ENCODE assay signal across 22 cellular contexts in genomic region chr14:104184506-104184905, GRCh38. TPM values are rescaled to one million over a fixed set of nuclear protein-coding genes. Genes with fewer than 3 reads are reported as not detected.
A peak's percentile ranks its signal among the peaks of the same experiment; 100 is the strongest.
DNase-seq lines count a peak whose midpoint lies in the region; ATAC-seq and TF ChIP-seq lines count a peak whose summit lies in the region.
"Had no signal": no experiment of that assay in that cellular context is flagged by ENCODE, and none has a peak within 500 bp of the region (broad histone marks: within the 10 kb centered on the region; RNA-seq: fewer than 3 reads in every experiment).

No MANE protein-coding gene starts in this region.

- H3K4me1 ChIP-seq in neural progenitor cell, result peaks cover 11% of the 10 kb centered on the region
- H3K4me1 ChIP-seq: parathyroid adenoma, testis had no signal

- H3K4me1 Mint-ChIP-seq in neural progenitor cell, result peaks cover 5% of the 10 kb centered on the region
- H3K4me1 Mint-ChIP-seq: CD4-positive, alpha-beta memory T cell; stimulated activated effector memory CD8-positive, alpha-beta T cell treated with anti-CD3 and anti-CD28 coated beads, Interleukin-12 subunit alpha, Interleukin-12 subunit beta, amount 100 ng/mL, for 72 hours had no signal

- H3K4me2 ChIP-seq in neural progenitor cell, result no peak overlapping the region

- no peak overlapping the region for H3K4me3 Mint-ChIP-seq in neural progenitor cell
- H3K4me3 Mint-ChIP-seq: CD4-positive, alpha-beta memory T cell; natural killer cell treated with Interleukin-12 subunit alpha and Interleukin-12 subunit beta and Interleukin-15 and Interleukin-18, amount 100 ng/mL, for 72 hours; stimulated activated effector memory CD8-positive, alpha-beta T cell treated with anti-CD3 and anti-CD28 coated beads, Interleukin-12 subunit alpha, Interleukin-12 subunit beta, amount 100 ng/mL, for 72 hours had no signal

- no peaks in the 10 kb centered on the region for H3K9me3 Mint-ChIP-seq in neural progenitor cell
- H3K9me3 Mint-ChIP-seq: CD4-positive, alpha-beta memory T cell; natural killer cell treated with Interleukin-12 subunit alpha and Interleukin-12 subunit beta and Interleukin-15 and Interleukin-18, amount 100 ng/mL, for 72 hours; stimulated activated effector memory CD8-positive, alpha-beta T cell treated with anti-CD3 and anti-CD28 coated beads, Interleukin-12 subunit alpha, Interleukin-12 subunit beta, amount 100 ng/mL, for 72 hours had no signal

- no peaks in the 10 kb centered on the region for H3K9me3 ChIP-seq in neural progenitor cell (ENCODE audit: low read depth)
- H3K9me3 ChIP-seq: colonic mucosa, testis had no signal

- H3K36me3 ChIP-seq in neural progenitor cell, result no peaks in the 10 kb centered on the region
- H3K36me3 ChIP-seq: colonic mucosa had no signal

- H3K27ac ChIP-seq in RWPE1 (peak overlapping the region; percentile 44), neural progenitor cell (no peak overlapping the region)
- H3K27ac ChIP-seq: colonic mucosa, parathyroid adenoma, testis had no signal

- H3F3A ChIP-seq in neural progenitor cell (ENCODE audit: low read depth), result no peaks in the 10 kb centered on the region

- no peaks in the 10 kb centered on the region for H3K36me3 Mint-ChIP-seq in neural progenitor cell
- H3K36me3 Mint-ChIP-seq: CD4-positive, alpha-beta memory T cell; natural killer cell treated with Interleukin-12 subunit alpha and Interleukin-12 subunit beta and Interleukin-15 and Interleukin-18, amount 100 ng/mL, for 72 hours; stimulated activated effector memory CD8-positive, alpha-beta T cell treated with anti-CD3 and anti-CD28 coated beads, Interleukin-12 subunit alpha, Interleukin-12 subunit beta, amount 100 ng/mL, for 72 hours had no signal

- no peak for TF ChIP-seq CTCF in RWPE1 (conservative IDR thresholded peaks at IDR 0.05; ENCODE audit: low read depth)
- TF ChIP-seq CTCF in neural progenitor cell (IDR thresholded peaks at IDR 0.05), result no peak
- no peak for TF ChIP-seq CTCF in foreskin fibroblast (IDR thresholded peaks at IDR 0.05; ENCODE audit: low read depth, low read length)

- no peaks in the 10 kb centered on the region for H3K27me3 ChIP-seq in neural progenitor cell
- H3K27me3 ChIP-seq: colonic mucosa, testis had no signal

- CTCF ChIA-PET in RWPE1 (lab: Yijun Ruan, JAX), result no interaction called here

- H2AFZ ChIP-seq in neural progenitor cell (replicated peaks), result no peak overlapping the region
- H2AFZ ChIP-seq: parathyroid adenoma had no signal

- H3K27ac Mint-ChIP-seq in neural progenitor cell, result peak overlapping the region; percentile 76
- H3K27ac Mint-ChIP-seq: natural killer cell treated with Interleukin-12 subunit alpha and Interleukin-12 subunit beta and Interleukin-15 and Interleukin-18, amount 100 ng/mL, for 72 hours; stimulated activated effector memory CD8-positive, alpha-beta T cell treated with anti-CD3 and anti-CD28 coated beads, Interleukin-12 subunit alpha, Interleukin-12 subunit beta, amount 100 ng/mL, for 72 hours had no signal

- no peaks in the 10 kb centered on the region for H4K20me1 ChIP-seq in neural progenitor cell (ENCODE audit: low read depth)

- ATAC-seq in GM21737 (IDR thresholded peaks at IDR 0.05; ENCODE audit: unreplicated experiment) (no peak), HG02981 (IDR thresholded peaks at IDR 0.05; ENCODE audit: unreplicated experiment) (no peak)
- ATAC-seq: stimulated activated effector memory CD8-positive, alpha-beta T cell treated with anti-CD3 and anti-CD28 coated beads, Interleukin-12 subunit alpha, Interleukin-12 subunit beta, amount 100 ng/mL, for 72 hours had no signal

- H3K4me3 ChIP-seq in neural progenitor cell (no peak overlapping the region), foreskin fibroblast (ENCODE audit: low read depth in 1 of 2, low read length in 2 of 2) (no peak overlapping the region)
- H3K4me3 ChIP-seq: colonic mucosa, testis had no signal

- H3K27me3 Mint-ChIP-seq in neural progenitor cell (ENCODE audit: insufficient read depth, low read depth), result peaks cover 5% of the 10 kb centered on the region
- H3K27me3 Mint-ChIP-seq: natural killer cell treated with Interleukin-12 subunit alpha and Interleukin-12 subunit beta and Interleukin-15 and Interleukin-18, amount 100 ng/mL, for 72 hours had no signal

- H3K79me2 ChIP-seq in neural progenitor cell (ENCODE audit: low read depth), result no peaks in the 10 kb centered on the region
- H3K79me2 ChIP-seq: parathyroid adenoma had no signal

- peak; percentile 36 for DNase-seq in ELF-1 (ENCODE audit: low read depth, low spot score)
- no peak for DNase-seq in RWPE1 (ENCODE audit: low spot score)
- peak; percentile 13 for DNase-seq in epidermal melanocyte (ENCODE audit: insufficient read length, low spot score)
- DNase-seq in neural progenitor cell (ENCODE audit: low spot score), result no peak
- no peak for DNase-seq in foreskin fibroblast
- DNase-seq in activated gamma-delta T cell (lab: John Stamatoyannopoulos, UW), result no peak
- DNase-seq: activated CD8-positive, alpha-beta memory T cell treated with anti-CD3 and anti-CD28 coated beads, Interleukin-2, amount 50 U/mL, for 4 hours; CD4-positive, alpha-beta memory T cell; DMS79; hippocampal formation; Kasumi-1; NCI-H1092 treated with DMSO at 0.1 percent for 48 hours; NCI-H2029; NCI-H446 treated with DMSO at 0.1 percent for 48 hours; T-helper 1 cell; testis had no signal

- POLR2A ChIA-PET in RWPE1 (lab: Yijun Ruan, JAX; ENCODE audit: low non-redundant PET), result no interaction called here

- H3K9ac ChIP-seq in neural progenitor cell, result no peak overlapping the region
- H3K9ac ChIP-seq: parathyroid adenoma had no signal

RNA-seq across cellular contexts. Expression of gene KIF26A, which starts 46.1 kb away (rescaled TPM):
- 6.1 and 40.2 TPM in 2 replicates for total RNA-seq in neural progenitor cell (ENCODE audit: low replicate concordance)
- total RNA-seq: natural killer cell treated with Interleukin-12 subunit alpha and Interleukin-12 subunit beta and Interleukin-15 and Interleukin-18, amount 100 ng/mL, for 72 hours had no signal

Comparison
In these comparisons a context has a peak if more than half of its experiments do, and no peak if none do; other contexts are left out.
1. DNase-seq: peak in ELF-1 (single experiment) and epidermal melanocyte (single experiment); none in RWPE1 (single experiment), neural progenitor cell (single experiment), foreskin fibroblast (0 of 2) and activated gamma-delta T cell (single experiment).